14 cellular contexts compared by ENCODE assay signal in genomic region chr6:155377061-155377460, GRCh38.
DNase-seq lines count a peak whose midpoint lies in the region; ATAC-seq and TF ChIP-seq lines count a peak whose summit lies in the region.
"Had no signal": no experiment of that assay in that cellular context is flagged by ENCODE, and none has a peak within 500 bp of the region (broad histone marks: within the 10 kb centered on the region; RNA-seq: fewer than 3 reads in every experiment).

No MANE protein-coding gene starts in this region.

- no peak for TF ChIP-seq EP300 in esophagus muscularis mucosa (IDR thresholded peaks at IDR 0.05)

- H3K4me3 ChIP-seq in ACC112 (ENCODE audit: low read depth, low read length) (peak overlapping the region; percentile 14; the same call in 1 of the 2 replicates), foreskin fibroblast (ENCODE audit: low read depth in 1 of 2, low read length in 2 of 2) (no peak overlapping the region), esophagus muscularis mucosa (no peak overlapping the region)

- TF ChIP-seq CTCF in foreskin fibroblast (IDR thresholded peaks at IDR 0.05; ENCODE audit: low read depth, low read length), result no peak
- no peak for TF ChIP-seq CTCF in esophagus muscularis mucosa (IDR thresholded peaks at IDR 0.05)

- peak overlapping the region; percentile 70 for H2AFZ ChIP-seq in ACC112 (ENCODE audit: low read length, unreplicated experiment)
- H2AFZ ChIP-seq: parathyroid adenoma had no signal

- H3K9me3 ChIP-seq in esophagus muscularis mucosa, result no peaks in the 10 kb centered on the region

- peak; percentile 85 for DNase-seq in HS-27A (ENCODE audit: low read depth)
- peak; percentile 35 for DNase-seq in amniotic stem cell (lab: John Stamatoyannopoulos, UW)
- DNase-seq in foreskin fibroblast, result peak; percentile 78 to 87
- no peak for DNase-seq in HT-29 (ENCODE audit: low spot score)
- no peak for DNase-seq in esophagus muscularis mucosa (ENCODE audit: extremely low spot score)
- no peak for DNase-seq in 8988T
- DNase-seq: activated naive CD8-positive, alpha-beta T cell treated with anti-CD3 and anti-CD28 coated beads, Interleukin-2, amount 50 U/mL, for 24 hours; AML-193; glutamatergic neuron; NCI-H1092 had no signal

- 68% methylated on average over 1 of the region's 1 CpG for WGBS in esophagus muscularis mucosa

- intact Hi-C loops in esophagus muscularis mucosa (cut with DNase I), result no loop called here

- H3K27me3 ChIP-seq in ACC112 (ENCODE audit: insufficient read depth, low read length) (no peaks in the 10 kb centered on the region), esophagus muscularis mucosa (no peaks in the 10 kb centered on the region)

- peak overlapping the region; percentile 79 for H3K27ac ChIP-seq in ACC112 (ENCODE audit: low read depth, low read length)
- no peak overlapping the region for H3K27ac ChIP-seq in esophagus muscularis mucosa (replicated peaks in 1 of 4)
- H3K27ac ChIP-seq: parathyroid adenoma had no signal

- no peak for ATAC-seq in HG02588 (IDR thresholded peaks at IDR 0.05; ENCODE audit: unreplicated experiment)
- ATAC-seq: activated CD4-positive, CD25-positive, alpha-beta regulatory T cell treated with anti-CD3 and anti-CD28 coated beads, Interleukin-2, amount 50 U/mL, for 24 hours; activated naive CD8-positive, alpha-beta T cell treated with anti-CD3 and anti-CD28 coated beads, Interleukin-2, amount 50 U/mL, for 24 hours had no signal

- H3K36me3 ChIP-seq in ACC112 (ENCODE audit: insufficient read depth, low read length) (no peaks in the 10 kb centered on the region), esophagus muscularis mucosa (no peaks in the 10 kb centered on the region)

- no peak for TF ChIP-seq POLR2A in esophagus muscularis mucosa (IDR thresholded peaks at IDR 0.05; ENCODE audit: low read depth)

- H3K4me1 ChIP-seq in ACC112 (ENCODE audit: control insufficient read depth, insufficient read depth, low read length, unreplicated experiment) (peaks cover 30% of the 10 kb centered on the region), esophagus muscularis mucosa (no peaks in the 10 kb centered on the region)
- H3K4me1 ChIP-seq: parathyroid adenoma had no signal

- no peaks in the 10 kb centered on the region for H3K79me2 ChIP-seq in ACC112 (ENCODE audit: control insufficient read depth, insufficient read depth, low read length, unreplicated experiment)
- H3K79me2 ChIP-seq: parathyroid adenoma had no signal

Comparison
In these comparisons a context has a peak if more than half of its experiments do, and no peak if none do; other contexts are left out.
1. DNase-seq: peak in HS-27A (single experiment), amniotic stem cell (single experiment) and foreskin fibroblast (2 of 2); none in HT-29 (single experiment), esophagus muscularis mucosa (single experiment) and 8988T (single experiment).